1 cellular context compared by ENCODE assay signal in the genomic region with DNA sequence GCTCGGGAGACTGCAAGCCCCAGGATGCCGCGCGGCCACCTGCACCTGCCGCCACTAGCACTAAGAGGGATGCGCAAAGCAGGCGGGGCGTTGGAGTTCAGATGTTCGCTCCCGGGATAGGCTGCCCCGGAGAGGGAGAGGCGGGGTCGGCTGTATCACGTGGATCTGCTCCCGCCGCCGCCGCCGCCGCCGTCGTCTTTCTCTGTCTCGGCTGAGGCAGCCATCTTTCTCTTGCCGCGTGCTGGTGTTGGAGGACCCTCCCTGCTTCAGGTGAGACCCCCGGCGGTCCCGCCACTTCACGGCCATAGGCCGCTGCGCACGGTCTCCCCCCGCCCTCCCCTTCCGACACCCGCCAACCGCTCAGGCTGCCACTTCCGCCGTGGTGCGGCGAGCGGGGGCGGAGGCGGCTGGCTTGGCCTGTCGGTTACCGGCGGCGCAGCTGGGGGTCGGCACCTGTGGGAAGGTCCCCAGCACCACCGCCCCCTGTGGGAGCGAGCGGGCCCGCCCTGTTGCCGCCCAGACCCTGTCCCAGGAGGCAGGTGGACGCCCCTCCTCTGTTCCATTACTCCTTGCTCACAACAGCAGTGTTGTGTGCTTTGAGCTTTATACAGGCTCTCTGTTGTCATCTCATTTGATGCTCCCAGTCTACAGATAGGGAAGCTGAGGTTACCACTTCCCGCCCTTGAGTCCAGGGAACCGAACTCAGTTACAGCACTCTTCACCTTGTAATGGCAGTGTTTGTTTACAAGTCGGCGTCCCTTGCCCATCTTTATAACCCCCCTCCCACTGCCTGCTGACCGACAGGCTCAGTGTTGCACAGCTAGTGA.
TF ChIP-seq lines count a peak whose summit lies in the region.

A gene (plus strand): TSS at position 186 of the 827 bp plus-strand sequence. CDS start 3,553 bp downstream, outside the sequence.

TF ChIP-seq in K562, 482 proteins besides CTCF, POLR2A, EP300 and RAD21 (continued from another document and continues in another):
- TF ChIP-seq IFI16 (CRISPR knock-in tag; IDR thresholded peaks at IDR 0.05) (no peak), TAF1 (IDR thresholded peaks at IDR 0.05; ENCODE audit: control insufficient read depth, extremely low read depth, insufficient read depth, low read length, severe bottlenecking) (peak; percentile 86), CTBP1 (IDR thresholded peaks at IDR 0.05; ENCODE audit: borderline replicate concordance) (peak; percentile 95), EWSR1 (IDR thresholded peaks at IDR 0.05; ENCODE audit: borderline replicate concordance, low read depth, partially characterized antibody) (no peak), L3MBTL2 (IDR thresholded peaks at IDR 0.05) (peak; percentile 80), RFX5 (IDR thresholded peaks at IDR 0.05; ENCODE audit: low read depth, low read length) (no peak), CC2D1A (IDR thresholded peaks at IDR 0.05) (no peak), NFE2 (IDR thresholded peaks at IDR 0.05; ENCODE audit: low read depth) (no peak), SMAD2 (IDR thresholded peaks at IDR 0.05; ENCODE audit: low read depth, low read length) (no peak), KHSRP (IDR thresholded peaks at IDR 0.05) (no peak), HNRNPL (IDR thresholded peaks at IDR 0.05; ENCODE audit: low read depth, low read length) (no peak), ZBED1 (IDR thresholded peaks at IDR 0.05) (no peak), TEAD2 (tag; IDR thresholded peaks at IDR 0.05) (no peak), SP2 (IDR thresholded peaks at IDR 0.05; ENCODE audit: extremely low read depth, low read depth, low read length, poor library complexity, severe bottlenecking) (peak; percentile 18), PML (IDR thresholded peaks at IDR 0.05; ENCODE audit: low read length) (no peak), ZNF224 (CRISPR knock-in tag; IDR thresholded peaks at IDR 0.05) (no peak), ZBTB17 (CRISPR knock-in tag; IDR thresholded peaks at IDR 0.05) (no peak), ZNF165 (CRISPR knock-in tag; IDR thresholded peaks at IDR 0.05; ENCODE audit: borderline replicate concordance) (no peak), SMARCE1 (IDR thresholded peaks at IDR 0.05) (no peak; the same call in 1 of the 2 replicates), SMAD4 (CRISPR knock-in tag; conservative IDR thresholded peaks at IDR 0.05) (peak; percentile 76), ARID2 (IDR thresholded peaks at IDR 0.05) (peak; percentile 30; the same call in 1 of the 2 replicates), GTF2F1 (IDR thresholded peaks at IDR 0.05; ENCODE audit: low read depth, low read length) (no peak), ZNF77 (CRISPR knock-in tag; IDR thresholded peaks at IDR 0.05) (no peak), ZNF76 (CRISPR knock-in tag; IDR thresholded peaks at IDR 0.05; ENCODE audit: borderline replicate concordance) (no peak), HDAC1 (IDR thresholded peaks at IDR 0.05) (peak in 1 of 2 experiments; percentile 94; a peak in 2 of 4 replicates), RUNX1 (IDR thresholded peaks at IDR 0.05; ENCODE audit: low read depth) (no peak), KDM5B (IDR thresholded peaks at IDR 0.05; ENCODE audit: insufficient replicate concordance, low read depth, low read length) (peak; percentile 62)
- TF ChIP-seq, protein P1, sequence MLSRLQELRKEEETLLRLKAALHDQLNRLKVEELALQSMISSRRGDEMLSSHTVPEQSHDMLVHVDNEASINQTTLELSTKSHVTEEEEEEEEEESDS (CRISPR knock-in tag; IDR thresholded peaks at IDR 0.05), result no peak
- TF ChIP-seq, protein P2, sequence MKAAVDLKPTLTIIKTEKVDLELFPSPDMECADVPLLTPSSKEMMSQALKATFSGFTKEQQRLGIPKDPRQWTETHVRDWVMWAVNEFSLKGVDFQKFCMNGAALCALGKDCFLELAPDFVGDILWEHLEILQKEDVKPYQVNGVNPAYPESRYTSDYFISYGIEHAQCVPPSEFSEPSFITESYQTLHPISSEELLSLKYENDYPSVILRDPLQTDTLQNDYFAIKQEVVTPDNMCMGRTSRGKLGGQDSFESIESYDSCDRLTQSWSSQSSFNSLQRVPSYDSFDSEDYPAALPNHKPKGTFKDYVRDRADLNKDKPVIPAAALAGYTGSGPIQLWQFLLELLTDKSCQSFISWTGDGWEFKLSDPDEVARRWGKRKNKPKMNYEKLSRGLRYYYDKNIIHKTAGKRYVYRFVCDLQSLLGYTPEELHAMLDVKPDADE (conservative IDR thresholded peaks at IDR 0.05; ENCODE audit: control insufficient read depth, low read depth, low read length), result peak; percentile 69
- TF ChIP-seq, protein P3, sequence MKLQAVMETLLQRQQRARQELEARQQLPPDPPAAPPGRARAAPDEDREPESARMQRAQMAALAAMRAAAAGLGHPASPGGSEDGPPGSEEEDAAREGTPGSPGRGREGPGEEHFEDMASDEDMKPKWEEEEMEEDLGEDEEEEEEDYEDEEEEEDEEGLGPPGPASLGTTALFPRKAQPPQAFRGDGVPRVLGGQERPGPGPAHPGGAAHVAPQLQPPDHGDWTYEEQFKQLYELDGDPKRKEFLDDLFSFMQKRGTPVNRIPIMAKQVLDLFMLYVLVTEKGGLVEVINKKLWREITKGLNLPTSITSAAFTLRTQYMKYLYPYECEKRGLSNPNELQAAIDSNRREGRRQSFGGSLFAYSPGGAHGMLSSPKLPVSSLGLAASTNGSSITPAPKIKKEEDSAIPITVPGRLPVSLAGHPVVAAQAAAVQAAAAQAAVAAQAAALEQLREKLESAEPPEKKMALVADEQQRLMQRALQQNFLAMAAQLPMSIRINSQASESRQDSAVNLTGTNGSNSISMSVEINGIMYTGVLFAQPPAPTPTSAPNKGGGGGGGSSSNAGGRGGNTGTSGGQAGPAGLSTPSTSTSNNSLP (IDR thresholded peaks at IDR 0.05; ENCODE audit: borderline replicate concordance, low read depth, low read length), result no peak
- TF ChIP-seq, protein P4, sequence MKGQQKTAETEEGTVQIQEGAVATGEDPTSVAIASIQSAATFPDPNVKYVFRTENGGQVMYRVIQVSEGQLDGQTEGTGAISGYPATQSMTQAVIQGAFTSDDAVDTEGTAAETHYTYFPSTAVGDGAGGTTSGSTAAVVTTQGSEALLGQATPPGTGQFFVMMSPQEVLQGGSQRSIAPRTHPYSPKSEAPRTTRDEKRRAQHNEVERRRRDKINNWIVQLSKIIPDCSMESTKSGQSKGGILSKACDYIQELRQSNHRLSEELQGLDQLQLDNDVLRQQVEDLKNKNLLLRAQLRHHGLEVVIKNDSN (CRISPR knock-in tag; IDR thresholded peaks at IDR 0.05), result peak; percentile 92
- TF ChIP-seq, protein P5, sequence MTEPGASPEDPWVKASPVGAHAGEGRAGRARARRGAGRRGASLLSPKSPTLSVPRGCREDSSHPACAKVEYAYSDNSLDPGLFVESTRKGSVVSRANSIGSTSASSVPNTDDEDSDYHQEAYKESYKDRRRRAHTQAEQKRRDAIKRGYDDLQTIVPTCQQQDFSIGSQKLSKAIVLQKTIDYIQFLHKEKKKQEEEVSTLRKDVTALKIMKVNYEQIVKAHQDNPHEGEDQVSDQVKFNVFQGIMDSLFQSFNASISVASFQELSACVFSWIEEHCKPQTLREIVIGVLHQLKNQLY (CRISPR knock-in tag; conservative IDR thresholded peaks at IDR 0.05), result no peak
- TF ChIP-seq, protein P6, sequence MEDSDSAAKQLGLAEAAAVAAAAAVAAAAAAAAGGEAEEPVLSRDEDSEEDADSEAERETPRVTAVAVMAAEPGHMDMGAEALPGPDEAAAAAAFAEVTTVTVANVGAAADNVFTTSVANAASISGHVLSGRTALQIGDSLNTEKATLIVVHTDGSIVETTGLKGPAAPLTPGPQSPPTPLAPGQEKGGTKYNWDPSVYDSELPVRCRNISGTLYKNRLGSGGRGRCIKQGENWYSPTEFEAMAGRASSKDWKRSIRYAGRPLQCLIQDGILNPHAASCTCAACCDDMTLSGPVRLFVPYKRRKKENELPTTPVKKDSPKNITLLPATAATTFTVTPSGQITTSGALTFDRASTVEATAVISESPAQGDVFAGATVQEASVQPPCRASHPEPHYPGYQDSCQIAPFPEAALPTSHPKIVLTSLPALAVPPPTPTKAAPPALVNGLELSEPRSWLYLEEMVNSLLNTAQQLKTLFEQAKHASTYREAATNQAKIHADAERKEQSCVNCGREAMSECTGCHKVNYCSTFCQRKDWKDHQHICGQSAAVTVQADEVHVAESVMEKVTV (CRISPR knock-in tag; IDR thresholded peaks at IDR 0.05), result no peak
- TF ChIP-seq, protein P7, sequence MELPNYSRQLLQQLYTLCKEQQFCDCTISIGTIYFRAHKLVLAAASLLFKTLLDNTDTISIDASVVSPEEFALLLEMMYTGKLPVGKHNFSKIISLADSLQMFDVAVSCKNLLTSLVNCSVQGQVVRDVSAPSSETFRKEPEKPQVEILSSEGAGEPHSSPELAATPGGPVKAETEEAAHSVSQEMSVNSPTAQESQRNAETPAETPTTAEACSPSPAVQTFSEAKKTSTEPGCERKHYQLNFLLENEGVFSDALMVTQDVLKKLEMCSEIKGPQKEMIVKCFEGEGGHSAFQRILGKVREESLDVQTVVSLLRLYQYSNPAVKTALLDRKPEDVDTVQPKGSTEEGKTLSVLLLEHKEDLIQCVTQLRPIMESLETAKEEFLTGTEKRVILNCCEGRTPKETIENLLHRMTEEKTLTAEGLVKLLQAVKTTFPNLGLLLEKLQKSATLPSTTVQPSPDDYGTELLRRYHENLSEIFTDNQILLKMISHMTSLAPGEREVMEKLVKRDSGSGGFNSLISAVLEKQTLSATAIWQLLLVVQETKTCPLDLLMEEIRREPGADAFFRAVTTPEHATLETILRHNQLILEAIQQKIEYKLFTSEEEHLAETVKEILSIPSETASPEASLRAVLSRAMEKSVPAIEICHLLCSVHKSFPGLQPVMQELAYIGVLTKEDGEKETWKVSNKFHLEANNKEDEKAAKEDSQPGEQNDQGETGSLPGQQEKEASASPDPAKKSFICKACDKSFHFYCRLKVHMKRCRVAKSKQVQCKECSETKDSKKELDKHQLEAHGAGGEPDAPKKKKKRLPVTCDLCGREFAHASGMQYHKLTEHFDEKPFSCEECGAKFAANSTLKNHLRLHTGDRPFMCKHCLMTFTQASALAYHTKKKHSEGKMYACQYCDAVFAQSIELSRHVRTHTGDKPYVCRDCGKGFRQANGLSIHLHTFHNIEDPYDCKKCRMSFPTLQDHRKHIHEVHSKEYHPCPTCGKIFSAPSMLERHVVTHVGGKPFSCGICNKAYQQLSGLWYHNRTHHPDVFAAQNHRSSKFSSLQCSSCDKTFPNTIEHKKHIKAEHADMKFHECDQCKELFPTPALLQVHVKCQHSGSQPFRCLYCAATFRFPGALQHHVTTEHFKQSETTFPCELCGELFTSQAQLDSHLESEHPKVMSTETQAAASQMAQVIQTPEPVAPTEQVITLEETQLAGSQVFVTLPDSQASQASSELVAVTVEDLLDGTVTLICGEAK (IDR thresholded peaks at IDR 0.05), result 0 out of 2 replicates have a peak, but pooled peaks have one; percentile 51
- TF ChIP-seq, protein P7 (CRISPR knock-in tag; IDR thresholded peaks at IDR 0.05), result 0 out of 2 replicates have a peak, but pooled peaks have one; percentile 42
- TF ChIP-seq, protein P8, sequence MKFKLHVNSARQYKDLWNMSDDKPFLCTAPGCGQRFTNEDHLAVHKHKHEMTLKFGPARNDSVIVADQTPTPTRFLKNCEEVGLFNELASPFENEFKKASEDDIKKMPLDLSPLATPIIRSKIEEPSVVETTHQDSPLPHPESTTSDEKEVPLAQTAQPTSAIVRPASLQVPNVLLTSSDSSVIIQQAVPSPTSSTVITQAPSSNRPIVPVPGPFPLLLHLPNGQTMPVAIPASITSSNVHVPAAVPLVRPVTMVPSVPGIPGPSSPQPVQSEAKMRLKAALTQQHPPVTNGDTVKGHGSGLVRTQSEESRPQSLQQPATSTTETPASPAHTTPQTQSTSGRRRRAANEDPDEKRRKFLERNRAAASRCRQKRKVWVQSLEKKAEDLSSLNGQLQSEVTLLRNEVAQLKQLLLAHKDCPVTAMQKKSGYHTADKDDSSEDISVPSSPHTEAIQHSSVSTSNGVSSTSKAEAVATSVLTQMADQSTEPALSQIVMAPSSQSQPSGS (CRISPR knock-in tag; IDR thresholded peaks at IDR 0.05), result no peak
